Comparison of ENCODE assay signal across 2 cellular contexts in the genomic region with DNA sequence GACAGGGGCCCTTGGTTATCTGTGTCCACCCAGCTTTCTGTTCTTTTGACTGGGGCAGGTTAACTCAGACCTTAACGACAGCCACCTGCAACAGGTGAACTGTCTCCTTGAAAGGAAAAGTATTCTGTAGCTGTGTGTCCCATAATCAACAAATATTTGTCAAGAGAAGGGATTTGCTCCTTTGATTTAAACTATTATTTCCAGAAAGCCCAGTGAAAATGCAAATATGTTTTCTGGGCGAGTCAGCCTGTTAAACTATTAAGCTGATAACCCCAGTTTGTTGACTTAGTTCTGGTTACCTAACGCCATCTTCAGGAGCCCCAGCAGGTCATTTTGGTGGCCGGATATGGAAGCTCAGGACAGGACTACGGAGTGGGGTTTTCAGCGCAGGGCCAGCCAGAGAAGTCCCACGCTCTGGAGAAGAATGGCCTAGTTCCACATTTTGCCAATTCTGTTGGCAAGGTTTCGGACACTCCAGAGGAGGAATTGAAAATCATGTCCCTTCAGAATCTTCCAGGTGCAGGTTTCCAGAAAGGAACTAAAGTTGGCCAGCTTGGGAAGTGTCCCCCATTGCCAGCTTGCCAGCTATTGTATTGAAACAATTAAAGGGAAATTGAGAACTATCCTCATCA.
TF ChIP-seq lines count a peak whose summit lies in the region.

No MANE protein-coding gene starts in this region.

TF ChIP-seq in HEK293, 187 proteins besides CTCF, POLR2A, EP300 and RAD21:
- 0 out of 2 replicates have a peak, but pooled peaks have one; percentile 31 for TF ChIP-seq SCRT2 (tag by site-specific recombination; IDR thresholded peaks at IDR 0.05)
- TF ChIP-seq, protein P1, sequence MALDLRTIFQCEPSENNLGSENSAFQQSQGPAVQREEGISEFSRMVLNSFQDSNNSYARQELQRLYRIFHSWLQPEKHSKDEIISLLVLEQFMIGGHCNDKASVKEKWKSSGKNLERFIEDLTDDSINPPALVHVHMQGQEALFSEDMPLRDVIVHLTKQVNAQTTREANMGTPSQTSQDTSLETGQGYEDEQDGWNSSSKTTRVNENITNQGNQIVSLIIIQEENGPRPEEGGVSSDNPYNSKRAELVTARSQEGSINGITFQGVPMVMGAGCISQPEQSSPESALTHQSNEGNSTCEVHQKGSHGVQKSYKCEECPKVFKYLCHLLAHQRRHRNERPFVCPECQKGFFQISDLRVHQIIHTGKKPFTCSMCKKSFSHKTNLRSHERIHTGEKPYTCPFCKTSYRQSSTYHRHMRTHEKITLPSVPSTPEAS (tag by site-specific recombination; IDR thresholded peaks at IDR 0.05): no peak

TF ChIP-seq in H1, 55 proteins besides CTCF, POLR2A, EP300 and RAD21:
- TF ChIP-seq SUZ12 (IDR thresholded peaks at IDR 0.05; ENCODE audit: low read length): no peak
- no peak for TF ChIP-seq SRF (IDR thresholded peaks at IDR 0.05; ENCODE audit: low read depth, low read length)
- no peak for TF ChIP-seq NANOG (IDR thresholded peaks at IDR 0.05; ENCODE audit: insufficient read depth, low read depth, low read length, poor library complexity, severe bottlenecking)
- TF ChIP-seq ZNF274 (IDR thresholded peaks at IDR 0.05; ENCODE audit: borderline replicate concordance, extremely low read depth, low read length): no peak
- TF ChIP-seq CREB1 (IDR thresholded peaks at IDR 0.05): no peak
- TF ChIP-seq KDM4A (IDR thresholded peaks at IDR 0.05; ENCODE audit: low read depth, low read length, severe bottlenecking): no peak
- no peak for TF ChIP-seq SIRT6 (IDR thresholded peaks at IDR 0.05; ENCODE audit: low read length)
- no peak for TF ChIP-seq RNF2 (IDR thresholded peaks at IDR 0.05; ENCODE audit: borderline replicate concordance, low read depth, low read length, missing control alignments, poor library complexity, severe bottlenecking)
- no peak for TF ChIP-seq TAF7 (optimal IDR thresholded peaks at IDR 0.05; ENCODE audit: borderline replicate concordance, low read depth, low read length)
- TF ChIP-seq CBX5 (IDR thresholded peaks at IDR 0.05; ENCODE audit: low read depth, low read length): no peak
- no peak for TF ChIP-seq SP4 (IDR thresholded peaks at IDR 0.05; ENCODE audit: low read length)
- TF ChIP-seq BACH1 (IDR thresholded peaks at IDR 0.05; ENCODE audit: low read length): no peak
- TF ChIP-seq, protein P2, sequence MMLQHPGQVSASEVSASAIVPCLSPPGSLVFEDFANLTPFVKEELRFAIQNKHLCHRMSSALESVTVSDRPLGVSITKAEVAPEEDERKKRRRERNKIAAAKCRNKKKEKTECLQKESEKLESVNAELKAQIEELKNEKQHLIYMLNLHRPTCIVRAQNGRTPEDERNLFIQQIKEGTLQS (IDR thresholded peaks at IDR 0.05; ENCODE audit: insufficient read depth, low read depth, low read length): no peak
